8 cellular contexts compared by ENCODE assay signal in the genomic region with DNA sequence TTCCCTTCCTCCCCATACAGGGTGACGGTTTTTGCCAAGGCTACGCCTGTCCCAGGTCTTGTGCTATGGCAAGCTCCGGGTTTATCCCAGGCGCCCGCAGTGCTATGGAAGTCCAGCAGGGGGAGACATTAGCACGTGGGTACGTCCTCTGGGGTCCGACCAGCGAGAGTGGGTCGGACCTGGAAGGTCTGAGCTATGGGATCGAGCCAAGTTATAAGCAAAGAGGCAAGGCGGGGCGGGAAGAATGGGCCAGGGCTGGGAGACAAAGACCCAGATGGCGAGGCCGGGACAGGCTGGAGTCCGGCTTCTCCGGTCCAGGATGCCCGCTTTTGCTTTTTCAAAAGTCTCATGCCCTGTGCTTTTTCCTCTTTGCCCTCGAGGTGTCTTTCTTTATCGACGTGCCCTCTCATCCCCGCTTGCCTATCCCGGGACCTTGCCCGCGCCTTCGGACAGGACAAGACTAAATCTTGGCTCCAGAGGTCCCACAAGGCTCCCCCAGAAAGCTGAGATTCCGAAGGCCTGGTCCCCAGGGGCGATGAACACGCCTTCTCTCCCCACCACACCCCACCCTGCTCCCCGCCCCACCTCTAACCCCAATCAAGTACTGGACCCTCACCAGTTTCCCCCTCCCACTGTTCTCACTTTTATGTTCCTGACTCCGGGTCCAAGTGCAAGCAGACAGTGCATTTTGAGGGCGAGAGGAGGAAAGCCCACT. TPM values are rescaled to one million over a fixed set of nuclear protein-coding genes. Genes with fewer than 3 reads are reported as not detected.
A peak's percentile ranks its signal among the peaks of the same experiment; 100 is the strongest.
DNase-seq lines count a peak whose midpoint lies in the region; ATAC-seq and TF ChIP-seq lines count a peak whose summit lies in the region.

No MANE protein-coding gene starts in this region.

- H3K4me1 ChIP-seq in mucosa of descending colon (ENCODE audit: low read depth), result peaks cover 2% of the 10 kb centered on the region

- intact Hi-C loops in mucosa of descending colon (cut with DNase I, micrococcal nuclease), result loop anchor here (5.0 to 10.0 kb wide), 3 partner anchors 234 to 457 kb away; no protein-coding TSS in a partner anchor

- H3K9me3 ChIP-seq in mucosa of descending colon, result no peaks in the 10 kb centered on the region

- peak overlapping the region; percentile 42 for H3K4me3 ChIP-seq in epithelial cell of esophagus (ENCODE audit: low read length)
- H3K4me3 ChIP-seq in mucosa of descending colon, result no peak overlapping the region

- H3K36me3 ChIP-seq in mucosa of descending colon (ENCODE audit: low read depth), result no peaks in the 10 kb centered on the region

- DNase-seq in NOMO-1 (lab: John Stamatoyannopoulos, UW; ENCODE audit: unreplicated experiment in 2 of 2) (peak; percentile 14 to 26), epithelial cell of esophagus (ENCODE audit: low read depth) (peak; percentile 82), mucosa of descending colon (peak; percentile 82 to 89 (median 88)), GF-D8 (lab: John Stamatoyannopoulos, UW) (no peak)
- DNase-seq in activated CD8-positive, alpha-beta memory T cell treated with anti-CD3 and anti-CD28 coated beads, Interleukin-2, amount 50 U/mL, for 48 hours, result peak; percentile 87
- peak; percentile 55 to 58 for DNase-seq in stimulated activated CD8-positive, alpha-beta memory T cell treated with anti-CD3 and anti-CD28 coated beads, Interleukin-15, amount 100 ng/mL, for 48 hours (ENCODE audit: low read depth in 2 of 2)

- TF ChIP-seq CTCF in GM12873 (IDR thresholded peaks at IDR 0.05; ENCODE audit: insufficient read depth, low read depth, low read length, missing control alignments) (peak; percentile 85), epithelial cell of esophagus (IDR thresholded peaks at IDR 0.05; ENCODE audit: insufficient read depth, low read depth, low read length, missing control alignments) (peak; percentile 81), mucosa of descending colon (IDR thresholded peaks at IDR 0.05) (peak; percentile 52)

- ATAC-seq in HG03442 (IDR thresholded peaks at IDR 0.05; ENCODE audit: unreplicated experiment), result peak; percentile 32
- ATAC-seq in mucosa of descending colon, result peak; percentile 61

RNA-seq across cellular contexts. Expression of gene EFNB1, which starts 0.8 kb away (rescaled TPM):
- 10 to 100 TPM; 41.7 to 81.5 (median 66.3) TPM for total RNA-seq in mucosa of descending colon
